Comparison of ENCODE assay signal across 23 cellular contexts in genomic region chr3:30073040-30073439, GRCh38.
"Had no signal": no experiment of that assay in that cellular context is flagged by ENCODE, and none has a peak within 500 bp of the region (broad histone marks: within the 10 kb centered on the region; RNA-seq: fewer than 3 reads in every experiment).

No MANE protein-coding gene starts in this region.

- H3K4me3 Mint-ChIP-seq: effector memory CD8-positive, alpha-beta T cell; immature natural killer cell; naive B cell; neural progenitor cell; stimulated activated effector memory CD8-positive, alpha-beta T cell treated with anti-CD3 and anti-CD28 coated beads, Interleukin-12 subunit alpha, Interleukin-12 subunit beta, amount 100 ng/mL, for 72 hours had no signal

- ATAC-seq: effector memory CD8-positive, alpha-beta T cell; left ventricle myocardium superior; lower lobe of right lung had no signal

- H3K4me2 ChIP-seq: neural progenitor cell had no signal

- H3K27me3 ChIP-seq: esophagus squamous epithelium, neural progenitor cell, right atrium auricular region, stomach, testis, tibial artery, upper lobe of left lung had no signal

- H3K36me3 ChIP-seq: esophagus squamous epithelium, lower lobe of right lung, neural progenitor cell, prostate gland, right atrium auricular region, stomach, tibial artery, upper lobe of left lung had no signal

- H3K79me2 ChIP-seq: parathyroid adenoma had no signal

- H3K9ac ChIP-seq: neural progenitor cell, parathyroid adenoma had no signal

- H2AFZ ChIP-seq: neural progenitor cell, parathyroid adenoma had no signal

- H3K9me3 Mint-ChIP-seq: effector memory CD8-positive, alpha-beta T cell; immature natural killer cell; stimulated activated effector memory CD8-positive, alpha-beta T cell treated with anti-CD3 and anti-CD28 coated beads, Interleukin-12 subunit alpha, Interleukin-12 subunit beta, amount 100 ng/mL, for 72 hours had no signal

- H3K4me1 Mint-ChIP-seq: immature natural killer cell, naive B cell had no signal

- H3K36me3 Mint-ChIP-seq: immature natural killer cell; naive B cell; neural progenitor cell; stimulated activated effector memory CD8-positive, alpha-beta T cell treated with anti-CD3 and anti-CD28 coated beads, Interleukin-12 subunit alpha, Interleukin-12 subunit beta, amount 100 ng/mL, for 72 hours had no signal

- H3K27me3 Mint-ChIP-seq: effector memory CD8-positive, alpha-beta T cell; naive B cell had no signal

- DNase-seq: cerebellar nuclear complex; cortex of kidney; effector memory CD8-positive, alpha-beta T cell; erythroblast; esophagus squamous epithelium; hypothalamus; immature natural killer cell; islet precursor cell; left ventricle myocardium superior; lower lobe of right lung; naive B cell; stimulated activated CD4-positive, alpha-beta T cell treated with anti-CD3 and anti-CD28 coated beads, Interleukin-2, amount 100 ng/mL, for 24 hours; stimulated activated CD4-positive, alpha-beta T cell treated with anti-CD3 and anti-CD28 coated beads, Interleukin-4, amount 100 ng/mL, for 24 hours; stimulated activated naive CD4-positive, alpha-beta T cell treated with Interleukin-2 at 50 U/mL for 16 hours; stomach; testis; tibial artery; upper lobe of left lung had no signal

- H3K4me3 ChIP-seq: esophagus squamous epithelium, lower lobe of right lung, neural progenitor cell, prostate gland, right atrium auricular region, stomach, testis, tibial artery, upper lobe of left lung had no signal

- H3K4me1 ChIP-seq: esophagus squamous epithelium, lower lobe of right lung, neural progenitor cell, parathyroid adenoma, prostate gland, right atrium auricular region, stomach, testis, tibial artery, upper lobe of left lung had no signal

- H3K27ac Mint-ChIP-seq: effector memory CD8-positive, alpha-beta T cell; immature natural killer cell; naive B cell; neural progenitor cell; stimulated activated effector memory CD8-positive, alpha-beta T cell treated with anti-CD3 and anti-CD28 coated beads, Interleukin-12 subunit alpha, Interleukin-12 subunit beta, amount 100 ng/mL, for 72 hours had no signal

- H3K9me3 ChIP-seq: esophagus squamous epithelium, lower lobe of right lung, prostate gland, testis, tibial artery, upper lobe of left lung had no signal

- H3K27ac ChIP-seq: esophagus squamous epithelium, lower lobe of right lung, neural progenitor cell, parathyroid adenoma, prostate gland, right atrium auricular region, stomach, testis, tibial artery, upper lobe of left lung had no signal
